In the genomic region with DNA sequence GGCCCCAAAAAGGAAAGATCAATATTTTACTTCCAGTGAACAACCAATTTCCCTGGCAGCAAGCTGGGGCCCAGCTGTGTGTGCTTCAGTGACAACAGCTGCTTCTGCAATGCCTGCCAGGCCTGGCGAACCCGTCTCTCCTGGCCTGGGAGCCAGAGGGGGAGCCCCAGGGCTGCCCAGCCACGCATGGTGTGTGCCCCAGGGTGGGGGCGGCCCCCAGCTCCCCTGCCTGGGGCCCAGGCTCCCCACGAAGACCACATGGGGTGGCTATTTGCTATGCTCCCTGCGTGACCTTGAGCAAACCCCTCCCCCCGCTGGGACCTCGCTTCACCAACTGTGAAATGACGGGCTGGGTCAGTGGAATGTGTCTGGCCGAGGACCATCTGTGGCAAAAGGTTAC, we compare ENCODE assay signal across 14 cellular contexts. TPM values are rescaled to one million over a fixed set of nuclear protein-coding genes. Genes with fewer than 3 reads are reported as not detected.
A peak's percentile ranks its signal among the peaks of the same experiment; 100 is the strongest.
DNase-seq lines count a peak whose midpoint lies in the region; ATAC-seq and TF ChIP-seq lines count a peak whose summit lies in the region.
"Had no signal": no experiment of that assay in that cellular context is flagged by ENCODE, and none has a peak within 500 bp of the region (broad histone marks: within the 10 kb centered on the region; RNA-seq: fewer than 3 reads in every experiment).

No MANE protein-coding gene starts in this region.

- H3K36me3 Mint-ChIP-seq in WTC11 (no peaks in the 10 kb centered on the region), progenitor cell of endocrine pancreas (ENCODE audit: insufficient read depth) (no peaks in the 10 kb centered on the region)
- H3K36me3 Mint-ChIP-seq: activated naive CD4-positive, alpha-beta T cell treated with anti-CD3 and anti-CD28 coated beads, Interleukin-2, amount 10 ng/mL, durations not matched to agents 7 days and 5 days had no signal

- H3K27ac ChIP-seq in HUES48 (ENCODE audit: low read depth, low read length), result peak overlapping the region; percentile 81
- no peak overlapping the region for H3K27ac ChIP-seq in tibial artery
- H3K27ac ChIP-seq: psoas muscle had no signal

- no peak for DNase-seq in WTC11 (ENCODE audit: low spot score)
- DNase-seq in hypothalamus (lab: John Stamatoyannopoulos, UW), result peak in 26 of 51 donors; percentile 13 to 70 (median 44)
- DNase-seq in progenitor cell of endocrine pancreas (ENCODE audit: low spot score, unreplicated experiment), result no peak
- no peak for DNase-seq in tibial artery
- DNase-seq in erythroblast (lab: John Stamatoyannopoulos, UW), result no peak
- DNase-seq: activated CD4-positive, alpha-beta T cell treated with anti-CD3 and anti-CD28 coated beads, Interleukin-2, amount 50 U/mL, for 4 hours; activated naive CD4-positive, alpha-beta T cell treated with anti-CD3 and anti-CD28 coated beads, Interleukin-2, amount 10 ng/mL, durations not matched to agents 7 days and 5 days; left colon; NCI-H1930; psoas muscle; T-helper 2 cell had no signal

- H3K27ac Mint-ChIP-seq in WTC11 (peak overlapping the region; percentile 55; the same call in 1 of the 2 replicates), progenitor cell of endocrine pancreas (peak overlapping the region; percentile 50)
- H3K27ac Mint-ChIP-seq: activated naive CD4-positive, alpha-beta T cell treated with anti-CD3 and anti-CD28 coated beads, Interleukin-2, amount 10 ng/mL, durations not matched to agents 7 days and 5 days had no signal

- H3K9me3 ChIP-seq in HUES48 (ENCODE audit: control insufficient read depth, insufficient read depth, low read length) (no peaks in the 10 kb centered on the region), tibial artery (peaks cover 0 to 11% (median 3%) of the 10 kb centered on the region in 3 donors)
- H3K9me3 ChIP-seq: psoas muscle had no signal

- no peaks in the 10 kb centered on the region for H3K27me3 ChIP-seq in HUES48 (ENCODE audit: control insufficient read depth, insufficient read depth, low read length)
- H3K27me3 ChIP-seq in tibial artery, result peaks cover 0 to 54% of the 10 kb centered on the region in 2 donors

- H3K4me1 ChIP-seq in HUES48 (ENCODE audit: control insufficient read depth, insufficient read depth, low read length) (peaks cover 16% of the 10 kb centered on the region), tibial artery (no peaks in the 10 kb centered on the region)
- H3K4me1 ChIP-seq: psoas muscle had no signal

- no peak for TF ChIP-seq CTCF in WTC11 (IDR thresholded peaks at IDR 0.05)
- TF ChIP-seq CTCF in progenitor cell of endocrine pancreas (IDR thresholded peaks at IDR 0.05; ENCODE audit: unreplicated experiment), result no peak
- TF ChIP-seq CTCF in tibial artery (IDR thresholded peaks at IDR 0.05), result no peak

- intact Hi-C loops in tibial artery (cut with DNase I; ENCODE audit: low total_unique reads), result no loop called here

- POLR2A ChIA-PET in WTC11 (lab: Charles Lee), result interaction anchor here (0.5 to 1.0 kb wide), 2 partner anchors 36 to 404 kb away, joined by 3 read pairs; no protein-coding TSS in a partner anchor

- H3K4me1 Mint-ChIP-seq in WTC11 (peaks cover 12% of the 10 kb centered on the region), progenitor cell of endocrine pancreas (ENCODE audit: low read depth) (peaks cover 11% of the 10 kb centered on the region)
- H3K4me1 Mint-ChIP-seq: activated naive CD4-positive, alpha-beta T cell treated with anti-CD3 and anti-CD28 coated beads, Interleukin-2, amount 10 ng/mL, durations not matched to agents 7 days and 5 days had no signal

- no peaks in the 10 kb centered on the region; the same call in 1 of the 2 replicates for H3K27me3 Mint-ChIP-seq in WTC11 (ENCODE audit: low read depth)
- H3K27me3 Mint-ChIP-seq in progenitor cell of endocrine pancreas, result peaks cover 5% of the 10 kb centered on the region

- H3K9ac ChIP-seq in HUES48 (ENCODE audit: low read depth, low read length), result 0 out of 2 replicates have a peak overlapping the region, but pooled peaks have one; percentile 10

- peaks cover 4% of the 10 kb centered on the region for H3K9me3 Mint-ChIP-seq in WTC11
- no peaks in the 10 kb centered on the region for H3K9me3 Mint-ChIP-seq in progenitor cell of endocrine pancreas (ENCODE audit: low read depth)

- H3K36me3 ChIP-seq in HUES48 (ENCODE audit: control insufficient read depth, insufficient read depth, low read length) (no peaks in the 10 kb centered on the region), tibial artery (no peaks in the 10 kb centered on the region)

- H3K4me3 ChIP-seq in HUES48 (ENCODE audit: low read depth, low read length) (no peak overlapping the region), tibial artery (no peak overlapping the region)
- H3K4me3 ChIP-seq: psoas muscle had no signal

- CTCF ChIA-PET in WTC11 (lab: Charles Lee), result interaction anchor here (0.6 to 2.5 kb wide), 10 partner anchors 9 to 109 kb away, joined by 3 to 15 read pairs (median 4); no protein-coding TSS in a partner anchor

- no peak for TF ChIP-seq POLR2A in erythroblast (IDR thresholded peaks at IDR 0.05; ENCODE audit: low read length)

- ATAC-seq in WTC11, result peak; percentile 72
- ATAC-seq in GM18502 (IDR thresholded peaks at IDR 0.05; ENCODE audit: poor library complexity, unreplicated experiment), result no peak
- no peak for ATAC-seq in HG02642 (IDR thresholded peaks at IDR 0.05; ENCODE audit: poor library complexity, unreplicated experiment)

- H3K4me3 Mint-ChIP-seq in WTC11 (no peak overlapping the region), progenitor cell of endocrine pancreas (ENCODE audit: low read depth) (no peak overlapping the region)
- H3K4me3 Mint-ChIP-seq: activated naive CD4-positive, alpha-beta T cell treated with anti-CD3 and anti-CD28 coated beads, Interleukin-2, amount 10 ng/mL, durations not matched to agents 7 days and 5 days had no signal

TF ChIP-seq in WTC11, 78 proteins besides CTCF, POLR2A, EP300 and RAD21:
- no peak for TF ChIP-seq SMAD4 (CRISPR knock-in tag; IDR thresholded peaks at IDR 0.05)
- no peak for TF ChIP-seq FOXP1 (CRISPR knock-in tag; IDR thresholded peaks at IDR 0.05; ENCODE audit: borderline replicate concordance)
- TF ChIP-seq GRHL2 (CRISPR knock-in tag; IDR thresholded peaks at IDR 0.05; ENCODE audit: insufficient replicate concordance, severe bottlenecking), result no peak
- TF ChIP-seq TCF7 (CRISPR knock-in tag; IDR thresholded peaks at IDR 0.05; ENCODE audit: low read depth), result no peak
- peak; percentile 63; the same call in 1 of the 2 replicates for TF ChIP-seq ESRRA (CRISPR knock-in tag; IDR thresholded peaks at IDR 0.05; ENCODE audit: borderline replicate concordance)
- TF ChIP-seq, protein P1, sequence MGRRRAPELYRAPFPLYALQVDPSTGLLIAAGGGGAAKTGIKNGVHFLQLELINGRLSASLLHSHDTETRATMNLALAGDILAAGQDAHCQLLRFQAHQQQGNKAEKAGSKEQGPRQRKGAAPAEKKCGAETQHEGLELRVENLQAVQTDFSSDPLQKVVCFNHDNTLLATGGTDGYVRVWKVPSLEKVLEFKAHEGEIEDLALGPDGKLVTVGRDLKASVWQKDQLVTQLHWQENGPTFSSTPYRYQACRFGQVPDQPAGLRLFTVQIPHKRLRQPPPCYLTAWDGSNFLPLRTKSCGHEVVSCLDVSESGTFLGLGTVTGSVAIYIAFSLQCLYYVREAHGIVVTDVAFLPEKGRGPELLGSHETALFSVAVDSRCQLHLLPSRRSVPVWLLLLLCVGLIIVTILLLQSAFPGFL (CRISPR knock-in tag; IDR thresholded peaks at IDR 0.05; ENCODE audit: borderline replicate concordance), result no peak
- peak; percentile 81 for TF ChIP-seq ZNF423 (CRISPR knock-in tag; IDR thresholded peaks at IDR 0.05)
- TF ChIP-seq TP53 (CRISPR knock-in tag; IDR thresholded peaks at IDR 0.05), result no peak
- TF ChIP-seq NFE2L1 (CRISPR knock-in tag; IDR thresholded peaks at IDR 0.05), result no peak
- no peak for TF ChIP-seq GABPB1 (CRISPR knock-in tag; IDR thresholded peaks at IDR 0.05)
- no peak for TF ChIP-seq ELF4 (CRISPR knock-in tag; IDR thresholded peaks at IDR 0.05; ENCODE audit: low read depth)
- TF ChIP-seq FOXK1 (CRISPR knock-in tag; IDR thresholded peaks at IDR 0.05), result no peak
- TF ChIP-seq HMGA2 (CRISPR knock-in tag; IDR thresholded peaks at IDR 0.05), result no peak
- no peak for TF ChIP-seq PRRX2 (CRISPR knock-in tag; IDR thresholded peaks at IDR 0.05)
- TF ChIP-seq ZNF138 (CRISPR knock-in tag; conservative IDR thresholded peaks at IDR 0.05), result no peak
- peak; percentile 19; the same call in 1 of the 2 replicates for TF ChIP-seq ZNF219 (CRISPR knock-in tag; IDR thresholded peaks at IDR 0.05; ENCODE audit: borderline replicate concordance)
- TF ChIP-seq SOX15 (CRISPR knock-in tag; IDR thresholded peaks at IDR 0.05), result no peak

RNA-seq across cellular contexts. Expression of a gene that starts 34.2 kb away (rescaled TPM):
- total RNA-seq in WTC11 (2021) (47.3 to 54.9 TPM (median 50.9 TPM) in 3 replicates), progenitor cell of endocrine pancreas (65.5 and 66.1 TPM in 2 replicates)

Comparison
In these comparisons a context has a peak if more than half of its experiments do, and no peak if none do; other contexts are left out.
1. DNase-seq: peak in hypothalamus (26 of 51); none in WTC11 (single experiment), progenitor cell of endocrine pancreas (single experiment), tibial artery (0 of 2) and erythroblast (0 of 2).